26 cellular contexts compared by ENCODE assay signal in genomic region chr18:68284236-68284635, GRCh38.
"Had no signal": no experiment of that assay in that cellular context is flagged by ENCODE, and none has a peak within 500 bp of the region (broad histone marks: within the 10 kb centered on the region; RNA-seq: fewer than 3 reads in every experiment).

No MANE protein-coding gene starts in this region.

- ATAC-seq: activated CD8-positive, alpha-beta memory T cell treated with anti-CD3 and anti-CD28 coated beads, Interleukin-2, amount 10 ng/mL, durations not matched to agents 7 days and 5 days; K562; T-helper 17 cell; WTC11 had no signal

- H3K4me3 ChIP-seq: adrenal gland, K562, Peyer's patch had no signal

- H3K9me3 ChIP-seq: adrenal gland, Peyer's patch had no signal

- DNase-seq: activated CD4-positive, alpha-beta T cell treated with anti-CD3 and anti-CD28 coated beads, Interleukin-2, amount 10 ng/mL, durations not matched to agents 24 days and 14 days; activated CD4-positive, alpha-beta T cell treated with anti-CD3 and anti-CD28 coated beads, Interleukin-2, amount 50 U/mL, for 48 hours; activated CD4-positive, CD25-positive, alpha-beta regulatory T cell treated with anti-CD3 and anti-CD28 coated beads, Interleukin-2, amount 50 U/mL, for 72 hours; activated CD8-positive, alpha-beta memory T cell treated with anti-CD3 and anti-CD28 coated beads, Interleukin-2, amount 10 ng/mL, durations not matched to agents 7 days and 5 days; activated effector memory CD4-positive, alpha-beta T cell treated with Interleukin-2 at 50 U/mL for 16 hours; activated naive CD4-positive, alpha-beta T cell treated with anti-CD3 and anti-CD28 coated beads, Interleukin-2, amount 10 ng/mL, durations not matched to agents 7 days and 5 days; activated naive CD8-positive, alpha-beta T cell treated with anti-CD3 and anti-CD28 coated beads, Interleukin-2, amount 10 ng/mL, durations not matched to agents 7 days and 5 days; activated T-cell treated with anti-CD3 and anti-CD28 coated beads, Interleukin-2, amount 50 U/mL, for 24 hours; adrenal gland; anterior cingulate cortex; cerebellar nuclear complex; Karpas-422; NCI-H1417 treated with DMSO at 0.1 percent for 48 hours; NCI-H1694; NCI-H2029; NCI-H2171; NCI-H446; NCI-H524; NK-92 treated with Interleukin-12 subunit alpha and Interleukin-12 subunit beta, amount 100 ng/mL, for 24 hours; Peyer's patch; Right ventricle myocardium superior; T-helper 17 cell; T-helper 9 cell had no signal

- H3K4me1 ChIP-seq: adrenal gland, Peyer's patch had no signal

- H3K27ac ChIP-seq: adrenal gland, Peyer's patch, RWPE1 had no signal

- H3K36me3 ChIP-seq: adrenal gland, Peyer's patch had no signal

- H3K27me3 ChIP-seq: adrenal gland, Peyer's patch had no signal
